ENCODE assay signal across 23 cellular contexts in the genomic region with DNA sequence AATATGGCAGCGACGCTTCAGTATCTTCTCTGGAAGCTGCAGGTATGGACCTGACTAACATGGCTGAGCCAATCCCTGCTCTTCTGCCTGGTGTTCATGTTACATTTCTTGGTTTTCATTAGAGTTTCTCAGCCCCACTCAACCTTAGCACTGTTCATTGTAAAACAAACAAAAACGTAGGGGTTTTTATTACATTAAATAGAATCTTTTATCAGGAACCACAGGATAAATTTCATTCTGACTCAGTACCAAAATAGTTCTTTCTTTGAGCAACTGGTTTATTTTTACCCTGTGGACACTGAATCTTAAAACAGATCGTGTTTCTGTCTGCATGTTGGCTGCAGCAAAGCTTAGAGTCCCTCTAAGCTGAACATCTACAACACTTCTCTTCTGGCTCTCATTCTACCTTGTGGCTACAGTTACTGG. TPM values are rescaled to one million over a fixed set of nuclear protein-coding genes. Genes with fewer than 3 reads are reported as not detected.
DNase-seq lines count a peak whose midpoint lies in the region; ATAC-seq and TF ChIP-seq lines count a peak whose summit lies in the region.
"Had no signal": no experiment of that assay in that cellular context is flagged by ENCODE, and none has a peak within 500 bp of the region (broad histone marks: within the 10 kb centered on the region; RNA-seq: fewer than 3 reads in every experiment).

No MANE protein-coding gene starts in this region.

- no peak overlapping the region for H3K23ac ChIP-seq in mesenchymal stem cell (ENCODE audit: low read length in 2 of 2)

- in situ Hi-C loops in Caki2 (cut with HindIII; ENCODE audit: low pct_unique_long_range_greater_than_20kb, low sequenced_read_pairs): no loop called here

- no peak overlapping the region for H2BK15ac ChIP-seq in mesenchymal stem cell (ENCODE audit: low read depth, poor library complexity, severe bottlenecking)

- DNase-seq in Caki2 (ENCODE audit: low read depth) (peak; percentile 26), NCI-H2196 treated with DMSO at 0.1 percent for 48 hours (lab: John Stamatoyannopoulos, UW; ENCODE audit: unreplicated experiment) (peak; percentile 30), chondrocyte (ENCODE audit: low spot score) (no peak), mesenchymal stem cell (no peak), DMS114 treated with DMSO at 0.1 percent for 48 hours (lab: John Stamatoyannopoulos, UW; ENCODE audit: unreplicated experiment) (no peak), dorsolateral prefrontal cortex (no peak), CD14-positive monocyte (ENCODE audit: low spot score) (no peak)
- DNase-seq: activated CD4-positive, alpha-beta T cell treated with anti-CD3 and anti-CD28 coated beads, Interleukin-2, amount 50 U/mL, for 48 hours; activated naive CD4-positive, alpha-beta T cell treated with anti-CD3 and anti-CD28 coated beads for 36 hours; activated T-cell treated with anti-CD3 and anti-CD28 coated beads, Interleukin-2, amount 50 U/mL, for 1 hour; naive B cell; NCI-H1417; NCI-H446 treated with DMSO at 0.1 percent for 48 hours; ovary; SHP77; small intestine; stimulated activated CD4-positive, alpha-beta T cell treated with anti-CD3 and anti-CD28 coated beads, Interleukin-4, amount 100 ng/mL, for 1 hour; uterus had no signal

- no peaks in the 10 kb centered on the region for H3K36me3 ChIP-seq in mesenchymal stem cell (ENCODE audit: control insufficient read depth in 1 of 2, insufficient read depth in 2 of 2, low read depth in 1 of 2, low read length in 2 of 2)
- H3K36me3 ChIP-seq: ovary, uterus had no signal

- H3K9me3 Mint-ChIP-seq in chondrocyte (ENCODE audit: low read depth) (no peaks in the 10 kb centered on the region), CD14-positive monocyte (peaks cover 0 to 3% (median 0%) of the 10 kb centered on the region in 7 donors)
- H3K9me3 Mint-ChIP-seq: activated naive CD4-positive, alpha-beta T cell treated with anti-CD3 and anti-CD28 coated beads for 36 hours; brain; dendritic cell treated with granulocyte-macrophage colony-stimulating factor and Interleukin-4, amounts not matched to agents 40 ng/mL and 50 ng/mL, for 4 days had no signal

- no peak overlapping the region for H4K91ac ChIP-seq in mesenchymal stem cell (ENCODE audit: low read length)

- no peak overlapping the region for H2AK5ac ChIP-seq in mesenchymal stem cell (ENCODE audit: low read length, severe bottlenecking)

- no peak overlapping the region for H3K4me3 ChIP-seq in mesenchymal stem cell (ENCODE audit: insufficient read depth in 1 of 2, low read depth in 1 of 2, low read length in 2 of 2)
- H3K4me3 ChIP-seq in dorsolateral prefrontal cortex: no peak overlapping the region
- H3K4me3 ChIP-seq: lung, ovary, uterus had no signal

- no peak overlapping the region for H3K18ac ChIP-seq in mesenchymal stem cell (ENCODE audit: low read depth in 1 of 2, low read length in 2 of 2)

- H3K9ac ChIP-seq in mesenchymal stem cell (ENCODE audit: low read length): no peak overlapping the region

- H3K36me3 Mint-ChIP-seq in chondrocyte (ENCODE audit: low read depth) (no peaks in the 10 kb centered on the region), CD14-positive monocyte (no peaks in the 10 kb centered on the region)
- H3K36me3 Mint-ChIP-seq: brain, naive B cell had no signal

- H3K4me2 ChIP-seq in mesenchymal stem cell (ENCODE audit: low read length, poor library complexity, severe bottlenecking): no peak overlapping the region

- WGBS in mesenchymal stem cell: 92% methylated on average over 4 of the region's 4 CpGs

- no peak overlapping the region for H2BK120ac ChIP-seq in mesenchymal stem cell (ENCODE audit: low read depth, low read length)

- H4K8ac ChIP-seq in mesenchymal stem cell (ENCODE audit: low read length): no peak overlapping the region

- H3K27ac Mint-ChIP-seq in chondrocyte (ENCODE audit: unreplicated experiment) (peak overlapping the region; percentile 74), CD14-positive monocyte (no peak overlapping the region)
- H3K27ac Mint-ChIP-seq: activated naive CD4-positive, alpha-beta T cell treated with anti-CD3 and anti-CD28 coated beads for 36 hours; dendritic cell treated with granulocyte-macrophage colony-stimulating factor and Interleukin-4, amounts not matched to agents 40 ng/mL and 50 ng/mL, for 4 days; naive B cell had no signal

- peak overlapping the region; percentile 26 for H3K27ac ChIP-seq in mesenchymal stem cell (ENCODE audit: low read length, poor library complexity, severe bottlenecking)
- peak overlapping the region in 12 of 59 donors; percentile 3 to 67 (median 18) for H3K27ac ChIP-seq in dorsolateral prefrontal cortex
- H3K27ac ChIP-seq: ovary had no signal

- H3K4me1 Mint-ChIP-seq in chondrocyte (ENCODE audit: low read depth) (peaks cover 28% of the 10 kb centered on the region), CD14-positive monocyte (no peaks in the 10 kb centered on the region)
- H3K4me1 Mint-ChIP-seq: naive B cell had no signal

- H3K27me3 ChIP-seq in mesenchymal stem cell (ENCODE audit: control insufficient read depth in 1 of 2, insufficient read depth in 1 of 2, low read length in 2 of 2): peaks cover 0 to 5% of the 10 kb centered on the region in 2 experiments
- no peaks in the 10 kb centered on the region for H3K27me3 ChIP-seq in dorsolateral prefrontal cortex
- H3K27me3 ChIP-seq: ovary, uterus had no signal

- no peaks in the 10 kb centered on the region for H3K27me3 Mint-ChIP-seq in chondrocyte (ENCODE audit: low read depth)
- H3K27me3 Mint-ChIP-seq in CD14-positive monocyte (ENCODE audit: low read depth in 3 of 3): peaks cover 4 to 6% (median 5%) of the 10 kb centered on the region in 3 donors
- H3K27me3 Mint-ChIP-seq: brain had no signal

- no peaks in the 10 kb centered on the region for H3K9me3 ChIP-seq in mesenchymal stem cell (ENCODE audit: control insufficient read depth, low read length)
- H3K9me3 ChIP-seq: ovary, uterus had no signal

- no peak overlapping the region for H2BK12ac ChIP-seq in mesenchymal stem cell (ENCODE audit: low read length in 2 of 2)

- H3K4ac ChIP-seq in mesenchymal stem cell (ENCODE audit: low read depth in 1 of 2, low read length in 2 of 2): no peak overlapping the region

- intact Hi-C loops in dorsolateral prefrontal cortex (cut with DNase I) (no loop called here), CD14-positive monocyte (cut with micrococcal nuclease) (no loop called here)

- H3K4me3 Mint-ChIP-seq in chondrocyte (ENCODE audit: unreplicated experiment) (no peak overlapping the region), CD14-positive monocyte (no peak overlapping the region)
- H3K4me3 Mint-ChIP-seq: activated naive CD4-positive, alpha-beta T cell treated with anti-CD3 and anti-CD28 coated beads for 36 hours; brain; dendritic cell treated with granulocyte-macrophage colony-stimulating factor and Interleukin-4, amounts not matched to agents 40 ng/mL and 50 ng/mL, for 4 days; naive B cell had no signal

- no peak overlapping the region for H3K14ac ChIP-seq in mesenchymal stem cell (ENCODE audit: low read length in 2 of 2)

- no peak overlapping the region for H2BK5ac ChIP-seq in mesenchymal stem cell (ENCODE audit: low read depth, low read length, poor library complexity, severe bottlenecking)

- peaks cover 14% of the 10 kb centered on the region for H3K79me1 ChIP-seq in mesenchymal stem cell (replicated peaks; ENCODE audit: low read length, poor library complexity, severe bottlenecking)

- ATAC-seq in GM18520 (IDR thresholded peaks at IDR 0.05; ENCODE audit: unreplicated experiment): no peak

- no peaks in the 10 kb centered on the region for H3K4me1 ChIP-seq in mesenchymal stem cell (ENCODE audit: control insufficient read depth, insufficient read depth, low read depth, low read length)
- H3K4me1 ChIP-seq: uterus had no signal

- no peak overlapping the region for H2AFZ ChIP-seq in mesenchymal stem cell (ENCODE audit: low read depth, low read length)

- TF ChIP-seq CTCF in chondrocyte (IDR thresholded peaks at IDR 0.05): no peak
- no peak for TF ChIP-seq CTCF in dorsolateral prefrontal cortex (IDR thresholded peaks at IDR 0.05 in 54 of 56, conservative IDR thresholded peaks at IDR 0.05 in 2 of 56; ENCODE audit: low read depth in 1 of 56, partially characterized antibody in 56 of 56)
- no peak for TF ChIP-seq CTCF in CD14-positive monocyte (IDR thresholded peaks at IDR 0.05)

RNA-seq across cellular contexts. Expression of gene FHIP1A, which starts 27.1 kb away (rescaled TPM):
- total RNA-seq in Caki2 (2014; rRNA removed; shearing (Covaris generic); ENCODE audit: low replicate concordance): 8.7 and 16.2 TPM in 2 replicates
- total RNA-seq in chondrocyte (1.7 to 4.8 TPM (median 1.8 TPM) in 3 replicates), dorsolateral prefrontal cortex (1 to 10 TPM; 1.1 to 7.7 (median 3.5) TPM)
- polyA plus RNA-seq in mesenchymal stem cell (2013, experiment 1 of 2): 0.03 TPM
- polyA plus RNA-seq in mesenchymal stem cell (2013, experiment 2 of 2): 0.04 TPM
- not detected for polyA plus RNA-seq in CD14-positive monocyte
- total RNA-seq: T-helper 1 cell treated with Interleukin-12 subunit alpha and Interleukin-12 subunit beta and Interleukin-4 antibody, amounts not matched to agents 30 ng/mL and 1 ng/mL, for 36 hours had no signal

Comparison
In these comparisons a context has a peak if more than half of its experiments do, and no peak if none do; other contexts are left out.
1. DNase-seq: peak in Caki2 (single experiment) and NCI-H2196 treated with DMSO at 0.1 percent for 48 hours (single experiment); none in chondrocyte (single experiment), mesenchymal stem cell (single experiment), DMS114 treated with DMSO at 0.1 percent for 48 hours (single experiment), dorsolateral prefrontal cortex (0 of 10) and CD14-positive monocyte (single experiment).